ENCODE assay signal across 25 cellular contexts in the genomic region with DNA sequence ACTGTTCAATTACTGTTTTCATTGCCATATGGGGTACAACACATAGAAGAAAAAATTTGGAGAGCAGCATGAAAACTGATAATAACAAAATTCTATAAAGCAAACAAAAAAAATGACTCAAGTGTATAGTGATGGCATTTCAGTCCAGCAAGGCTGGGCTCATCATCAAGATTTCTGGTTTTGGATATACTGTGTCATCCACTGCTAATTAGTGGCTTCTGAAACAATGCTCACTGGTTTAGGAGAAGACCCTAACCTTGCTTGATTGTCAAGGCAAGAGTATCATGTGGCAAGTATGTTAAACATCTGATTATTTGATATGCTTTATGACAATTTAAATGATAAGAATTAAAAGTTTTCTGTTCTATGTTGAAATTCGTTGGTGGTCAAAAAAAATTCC.
"Had no signal": no experiment of that assay in that cellular context is flagged by ENCODE, and none has a peak within 500 bp of the region (broad histone marks: within the 10 kb centered on the region; RNA-seq: fewer than 3 reads in every experiment).

No MANE protein-coding gene starts in this region.

- H3K4me1 Mint-ChIP-seq: brain had no signal

- H3K9me2 ChIP-seq: SK-N-SH had no signal

- H3K27me3 ChIP-seq: SJCRH30 had no signal

- H3K4me2 ChIP-seq: SK-N-SH had no signal

- H3K9ac ChIP-seq: SK-N-SH had no signal

- H3K9me3 ChIP-seq: SJCRH30, SK-N-SH had no signal

- H3K4me3 ChIP-seq: SJCRH30 had no signal

- H3K4me1 ChIP-seq: SJCRH30 had no signal

- H3K9me3 Mint-ChIP-seq: activated CD4-positive, alpha-beta memory T cell treated with anti-CD3 and anti-CD28 coated beads for 36 hours; activated T-cell treated with anti-CD3 and anti-CD28 coated beads, Interleukin-2, amount 50 U/mL, for 4 hours; central memory CD8-positive, alpha-beta T cell had no signal

- H3K27me3 Mint-ChIP-seq: activated CD4-positive, alpha-beta memory T cell treated with anti-CD3 and anti-CD28 coated beads for 36 hours; activated CD4-positive, alpha-beta T cell treated with anti-CD3 and anti-CD28 coated beads, Interleukin-2, amount 10 ng/mL, durations not matched to agents 7 days and 5 days; activated naive CD8-positive, alpha-beta T cell treated with anti-CD3 and anti-CD28 coated beads, Interleukin-2, amount 50 U/mL, for 24 hours; brain; central memory CD8-positive, alpha-beta T cell had no signal

- DNase-seq: activated CD4-positive, alpha-beta memory T cell treated with anti-CD3 and anti-CD28 coated beads for 36 hours; activated CD4-positive, alpha-beta T cell treated with anti-CD3 and anti-CD28 coated beads, Interleukin-2, amount 10 ng/mL, durations not matched to agents 7 days and 5 days; activated CD4-positive, CD25-positive, alpha-beta regulatory T cell; activated CD8-positive, alpha-beta memory T cell treated with anti-CD3 and anti-CD28 coated beads for 24 hours; activated effector memory CD4-positive, alpha-beta T cell treated with anti-CD3 and anti-CD28 coated beads, Interleukin-2, amount 50 U/mL, for 16 hours; activated naive CD4-positive, alpha-beta T cell treated with Interleukin-2 at 50 U/mL for 16 hours; activated naive CD8-positive, alpha-beta T cell treated with anti-CD3 and anti-CD28 coated beads, Interleukin-2, amount 50 U/mL, for 24 hours; activated T-cell treated with anti-CD3 and anti-CD28 coated beads, Interleukin-2, amount 50 U/mL, for 4 hours; amygdala; NCI-H1048; NCI-H146; NCI-H187 treated with DMSO at 0.1 percent for 48 hours; NCI-H2081 treated with DMSO at 0.1 percent for 48 hours; NCI-H2227 treated with DMSO at 0.1 percent for 48 hours; NCI-H510A; NCI-H526 treated with DMSO at 0.1 percent for 48 hours; Right ventricle myocardium superior; SJCRH30; SK-N-SH; T-helper 1 cell had no signal

- ATAC-seq: activated naive CD4-positive, alpha-beta T cell treated with anti-CD3 and anti-CD28 coated beads, Interleukin-2, amount 50 U/mL, for 72 hours; activated naive CD8-positive, alpha-beta T cell treated with anti-CD3 and anti-CD28 coated beads, Interleukin-2, amount 50 U/mL, for 24 hours; activated T-cell treated with anti-CD3 and anti-CD28 coated beads, Interleukin-2, amount 50 U/mL, for 4 hours had no signal

- H3K27ac Mint-ChIP-seq: activated CD4-positive, alpha-beta memory T cell treated with anti-CD3 and anti-CD28 coated beads for 36 hours; activated CD4-positive, alpha-beta T cell treated with anti-CD3 and anti-CD28 coated beads, Interleukin-2, amount 10 ng/mL, durations not matched to agents 7 days and 5 days; activated naive CD4-positive, alpha-beta T cell treated with anti-CD3 and anti-CD28 coated beads, Interleukin-2, amount 50 U/mL, for 72 hours; activated naive CD8-positive, alpha-beta T cell treated with anti-CD3 and anti-CD28 coated beads, Interleukin-2, amount 50 U/mL, for 24 hours; brain had no signal

- H3K27ac ChIP-seq: RWPE1, SJCRH30, VCaP had no signal

- H3K4me3 Mint-ChIP-seq: activated CD4-positive, alpha-beta memory T cell treated with anti-CD3 and anti-CD28 coated beads for 36 hours; activated CD4-positive, alpha-beta T cell treated with anti-CD3 and anti-CD28 coated beads, Interleukin-2, amount 10 ng/mL, durations not matched to agents 7 days and 5 days; activated naive CD8-positive, alpha-beta T cell treated with anti-CD3 and anti-CD28 coated beads, Interleukin-2, amount 50 U/mL, for 24 hours; activated T-cell treated with anti-CD3 and anti-CD28 coated beads, Interleukin-2, amount 50 U/mL, for 4 hours; brain; central memory CD8-positive, alpha-beta T cell had no signal
